13 cellular contexts compared by ENCODE assay signal in genomic region chr4:147987252-147987651, GRCh38.
DNase-seq lines count a peak whose midpoint lies in the region; ATAC-seq and TF ChIP-seq lines count a peak whose summit lies in the region.
"Had no signal": no experiment of that assay in that cellular context is flagged by ENCODE, and none has a peak within 500 bp of the region (broad histone marks: within the 10 kb centered on the region; RNA-seq: fewer than 3 reads in every experiment).

No MANE protein-coding gene starts in this region.

- H3K9me3 Mint-ChIP-seq in GM23338, result no peaks in the 10 kb centered on the region

- no peaks in the 10 kb centered on the region for H3K27me3 ChIP-seq in GM23338 (ENCODE audit: insufficient read depth)
- H3K27me3 ChIP-seq: adrenal gland, upper lobe of right lung had no signal

- no peak overlapping the region for H3K27ac ChIP-seq in GM23338 (ENCODE audit: low read depth)
- H3K27ac ChIP-seq: adrenal gland, upper lobe of right lung had no signal

- peaks cover 4% of the 10 kb centered on the region for H3K27me3 Mint-ChIP-seq in GM23338 (ENCODE audit: insufficient read depth, low read depth, poor library complexity)
- H3K27me3 Mint-ChIP-seq: naive thymus-derived CD4-positive, alpha-beta T cell had no signal

- no peak overlapping the region for H3K4me3 ChIP-seq in GM23338
- H3K4me3 ChIP-seq: adrenal gland, upper lobe of right lung had no signal

- H3K27ac Mint-ChIP-seq in GM23338, result no peak overlapping the region; the same call in 1 of the 2 replicates

- H3K36me3 Mint-ChIP-seq in GM23338 (ENCODE audit: low read depth), result no peaks in the 10 kb centered on the region

- no peak for TF ChIP-seq CTCF in GM23338 (conservative IDR thresholded peaks at IDR 0.05; ENCODE audit: low read depth in 2 of 2)

- peaks cover 29% of the 10 kb centered on the region for H3K4me1 ChIP-seq in GM23338 (ENCODE audit: insufficient read depth)
- H3K4me1 ChIP-seq: adrenal gland, upper lobe of right lung had no signal

- H3K36me3 ChIP-seq in GM23338 (ENCODE audit: insufficient read depth), result no peaks in the 10 kb centered on the region
- H3K36me3 ChIP-seq: adrenal gland, upper lobe of right lung had no signal

- no peak overlapping the region for H2AFZ ChIP-seq in GM23338

- peak; percentile 56 for ATAC-seq in GM18499 (IDR thresholded peaks at IDR 0.05; ENCODE audit: insufficient read depth, unreplicated experiment)
- ATAC-seq in GM19468 (IDR thresholded peaks at IDR 0.05; ENCODE audit: extremely low read depth, unreplicated experiment), result peak; percentile 91
- peak; percentile 63 for ATAC-seq in HG03060 (IDR thresholded peaks at IDR 0.05; ENCODE audit: low read depth, unreplicated experiment)
- ATAC-seq in GM23338, result no peak
- ATAC-seq: naive thymus-derived CD4-positive, alpha-beta T cell; upper lobe of right lung had no signal

- no peak overlapping the region for H3K4me2 ChIP-seq in GM23338

- no peak overlapping the region for H3K4me3 Mint-ChIP-seq in GM23338
- H3K4me3 Mint-ChIP-seq: naive thymus-derived CD4-positive, alpha-beta T cell had no signal

- no peaks in the 10 kb centered on the region for H3F3A ChIP-seq in GM23338 (replicated peaks; ENCODE audit: low read depth)

- peaks cover 45% of the 10 kb centered on the region for H3K4me1 Mint-ChIP-seq in GM23338

- H3K79me2 ChIP-seq in GM23338 (replicated peaks; ENCODE audit: insufficient read depth), result no peaks in the 10 kb centered on the region

- no peaks in the 10 kb centered on the region for H4K20me1 ChIP-seq in GM23338 (replicated peaks; ENCODE audit: insufficient read depth)

- peak; percentile 55 for DNase-seq in OCI-M1 (lab: John Stamatoyannopoulos, UW)
- no peak for DNase-seq in GM23338 (ENCODE audit: low spot score)
- no peak for DNase-seq in NCI-H2029 treated with DMSO at 0.1 percent for 48 hours (lab: John Stamatoyannopoulos, UW)
- DNase-seq in kidney glomerular epithelial cell (lab: John Stamatoyannopoulos, UW), result no peak
- DNase-seq in NCI-H2171 (lab: John Stamatoyannopoulos, UW), result no peak
- DNase-seq: activated CD8-positive, alpha-beta memory T cell treated with anti-CD3 and anti-CD28 coated beads, Interleukin-2, amount 50 U/mL, for 48 hours; adrenal gland; naive thymus-derived CD4-positive, alpha-beta T cell; NCI-H446; upper lobe of right lung had no signal

- H3K9me2 ChIP-seq in GM23338 (ENCODE audit: insufficient read depth), result no peaks in the 10 kb centered on the region

TF ChIP-seq in GM23338, 12 proteins besides CTCF, POLR2A, EP300 and RAD21:
- TF ChIP-seq ZNF331 (CRISPR knock-in tag; IDR thresholded peaks at IDR 0.05; ENCODE audit: low read depth), result no peak
- TF ChIP-seq ZNF114 (CRISPR knock-in tag; IDR thresholded peaks at IDR 0.05), result no peak
- no peak for TF ChIP-seq ZNF462 (CRISPR knock-in tag; IDR thresholded peaks at IDR 0.05)
- no peak for TF ChIP-seq ETS1 (IDR thresholded peaks at IDR 0.05)
